Comparison of ENCODE assay signal across 16 cellular contexts in the genomic region with DNA sequence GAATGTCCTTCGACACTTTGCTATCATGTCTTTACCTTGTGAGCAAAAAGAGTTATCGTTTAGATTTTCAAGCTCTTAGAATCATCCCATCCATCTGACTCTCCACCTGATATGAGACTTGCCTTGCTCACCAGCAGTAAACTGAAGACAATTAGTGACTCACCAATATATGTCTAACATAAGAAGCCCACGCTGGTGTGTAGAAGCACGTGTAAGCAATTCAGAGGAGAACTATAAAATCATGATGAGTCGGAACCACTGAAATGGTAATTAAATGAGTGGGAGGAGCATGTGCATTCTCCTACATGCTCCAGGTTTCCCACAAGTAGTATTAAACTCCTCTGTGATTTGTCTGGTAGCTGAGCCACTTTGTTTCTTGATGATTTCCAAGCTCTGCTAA.
"Had no signal": no experiment of that assay in that cellular context is flagged by ENCODE, and none has a peak within 500 bp of the region (broad histone marks: within the 10 kb centered on the region; RNA-seq: fewer than 3 reads in every experiment).

No MANE protein-coding gene starts in this region.

- H3K27ac ChIP-seq: left ventricle myocardium inferior, prostate gland, thoracic aorta had no signal

- DNase-seq: activated CD4-positive, alpha-beta T cell treated with anti-CD3 and anti-CD28 coated beads for 48 hours; activated CD8-positive, alpha-beta memory T cell treated with anti-CD3 and anti-CD28 coated beads, Interleukin-2, amount 50 U/mL, for 48 hours; activated CD8-positive, alpha-beta T cell treated with anti-CD3 and anti-CD28 coated beads, Interleukin-2, amount 10 ng/mL, durations not matched to agents 7 days and 5 days; activated naive CD8-positive, alpha-beta T cell treated with anti-CD3 and anti-CD28 coated beads, Interleukin-2, amount 10 ng/mL, durations not matched to agents 7 days and 5 days; aorta; islet precursor cell; left ventricle myocardium inferior; mesenchymal stem cell; occipital lobe; stimulated activated CD4-positive, alpha-beta T cell treated with anti-CD3 and anti-CD28 coated beads, Interleukin-12 subunit alpha, Interleukin-12 subunit beta, amount 100 ng/mL, for 4 hours; stimulated activated CD4-positive, alpha-beta T cell treated with anti-CD3 and anti-CD28 coated beads, Interleukin-2, amount 100 ng/mL, for 48 hours; stimulated activated naive CD8-positive, alpha-beta T cell treated with anti-CD3 and anti-CD28 coated beads, Interleukin-15, amount 100 ng/mL, for 72 hours had no signal

- ATAC-seq: activated CD8-positive, alpha-beta T cell treated with anti-CD3 and anti-CD28 coated beads, Interleukin-2, amount 10 ng/mL, durations not matched to agents 7 days and 5 days; sciatic nerve; stimulated activated naive CD8-positive, alpha-beta T cell treated with anti-CD3 and anti-CD28 coated beads, Interleukin-15, amount 100 ng/mL, for 72 hours; WTC11 had no signal

- H3K9me3 ChIP-seq: left ventricle myocardium inferior, prostate gland, thoracic aorta had no signal

- H3K36me3 ChIP-seq: left ventricle myocardium inferior, prostate gland, thoracic aorta had no signal

- H3K4me1 ChIP-seq: left ventricle myocardium inferior, prostate gland had no signal

- H3K4me3 ChIP-seq: left ventricle myocardium inferior, prostate gland, thoracic aorta had no signal
